ENCODE assay signal across 1 cellular context in the genomic region with DNA sequence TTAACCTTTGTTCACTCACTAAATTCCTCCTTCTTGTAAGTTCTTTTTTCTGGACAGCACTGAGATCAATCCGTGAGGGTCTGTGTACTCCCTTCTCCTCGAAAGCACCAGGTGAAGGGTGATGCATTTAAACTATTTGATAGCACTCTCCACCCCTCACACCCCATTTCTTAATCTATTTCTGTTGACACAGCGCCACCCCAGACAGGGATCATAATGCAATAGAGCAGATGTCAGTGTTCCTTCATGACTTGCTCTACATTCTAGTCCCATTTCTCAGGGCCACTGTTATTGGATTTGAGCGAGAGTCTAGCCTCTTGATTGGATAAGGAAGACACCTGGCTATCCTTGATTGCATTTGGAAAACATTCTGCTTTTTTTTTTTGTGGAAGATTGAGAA.
TF ChIP-seq lines count a peak whose summit lies in the region.

No MANE protein-coding gene starts in this region.

TF ChIP-seq in K562, 482 proteins besides CTCF, POLR2A, EP300 and RAD21:
- TF ChIP-seq ARID1B (IDR thresholded peaks at IDR 0.05) = no peak
- TF ChIP-seq, protein P1, sequence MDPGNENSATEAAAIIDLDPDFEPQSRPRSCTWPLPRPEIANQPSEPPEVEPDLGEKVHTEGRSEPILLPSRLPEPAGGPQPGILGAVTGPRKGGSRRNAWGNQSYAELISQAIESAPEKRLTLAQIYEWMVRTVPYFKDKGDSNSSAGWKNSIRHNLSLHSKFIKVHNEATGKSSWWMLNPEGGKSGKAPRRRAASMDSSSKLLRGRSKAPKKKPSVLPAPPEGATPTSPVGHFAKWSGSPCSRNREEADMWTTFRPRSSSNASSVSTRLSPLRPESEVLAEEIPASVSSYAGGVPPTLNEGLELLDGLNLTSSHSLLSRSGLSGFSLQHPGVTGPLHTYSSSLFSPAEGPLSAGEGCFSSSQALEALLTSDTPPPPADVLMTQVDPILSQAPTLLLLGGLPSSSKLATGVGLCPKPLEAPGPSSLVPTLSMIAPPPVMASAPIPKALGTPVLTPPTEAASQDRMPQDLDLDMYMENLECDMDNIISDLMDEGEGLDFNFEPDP (CRISPR knock-in tag; IDR thresholded peaks at IDR 0.05) = no peak
- TF ChIP-seq ZNF212 (CRISPR knock-in tag; IDR thresholded peaks at IDR 0.05) = no peak
- TF ChIP-seq, protein P2, sequence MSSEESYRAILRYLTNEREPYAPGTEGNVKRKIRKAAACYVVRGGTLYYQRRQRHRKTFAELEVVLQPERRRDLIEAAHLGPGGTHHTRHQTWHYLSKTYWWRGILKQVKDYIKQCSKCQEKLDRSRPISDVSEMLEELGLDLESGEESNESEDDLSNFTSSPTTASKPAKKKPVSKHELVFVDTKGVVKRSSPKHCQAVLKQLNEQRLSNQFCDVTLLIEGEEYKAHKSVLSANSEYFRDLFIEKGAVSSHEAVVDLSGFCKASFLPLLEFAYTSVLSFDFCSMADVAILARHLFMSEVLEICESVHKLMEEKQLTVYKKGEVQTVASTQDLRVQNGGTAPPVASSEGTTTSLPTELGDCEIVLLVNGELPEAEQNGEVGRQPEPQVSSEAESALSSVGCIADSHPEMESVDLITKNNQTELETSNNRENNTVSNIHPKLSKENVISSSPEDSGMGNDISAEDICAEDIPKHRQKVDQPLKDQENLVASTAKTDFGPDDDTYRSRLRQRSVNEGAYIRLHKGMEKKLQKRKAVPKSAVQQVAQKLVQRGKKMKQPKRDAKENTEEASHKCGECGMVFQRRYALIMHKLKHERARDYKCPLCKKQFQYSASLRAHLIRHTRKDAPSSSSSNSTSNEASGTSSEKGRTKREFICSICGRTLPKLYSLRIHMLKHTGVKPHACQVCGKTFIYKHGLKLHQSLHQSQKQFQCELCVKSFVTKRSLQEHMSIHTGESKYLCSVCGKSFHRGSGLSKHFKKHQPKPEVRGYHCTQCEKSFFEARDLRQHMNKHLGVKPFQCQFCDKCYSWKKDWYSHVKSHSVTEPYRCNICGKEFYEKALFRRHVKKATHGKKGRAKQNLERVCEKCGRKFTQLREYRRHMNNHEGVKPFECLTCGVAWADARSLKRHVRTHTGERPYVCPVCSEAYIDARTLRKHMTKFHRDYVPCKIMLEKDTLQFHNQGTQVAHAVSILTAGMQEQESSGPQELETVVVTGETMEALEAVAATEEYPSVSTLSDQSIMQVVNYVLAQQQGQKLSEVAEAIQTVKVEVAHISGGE (CRISPR knock-in tag; IDR thresholded peaks at IDR 0.05) = no peak
- no peak for TF ChIP-seq ZNF282 (CRISPR knock-in tag; IDR thresholded peaks at IDR 0.05)
- no peak for TF ChIP-seq NR2C1 (IDR thresholded peaks at IDR 0.05)
- no peak for TF ChIP-seq NR2C1 (tag; IDR thresholded peaks at IDR 0.05)
- no peak for TF ChIP-seq CCAR2 (IDR thresholded peaks at IDR 0.05; ENCODE audit: low read depth, low read length)
- TF ChIP-seq CBX3 (IDR thresholded peaks at IDR 0.05; ENCODE audit: borderline replicate concordance in 1 of 2, low read length in 2 of 2) = no peak
